17 cellular contexts compared by ENCODE assay signal in genomic region chr2:64641585-64641984, GRCh38. TPM values are rescaled to one million over a fixed set of nuclear protein-coding genes. Genes with fewer than 3 reads are reported as not detected.
DNase-seq lines count a peak whose midpoint lies in the region; ATAC-seq and TF ChIP-seq lines count a peak whose summit lies in the region.
"Had no signal": no experiment of that assay in that cellular context is flagged by ENCODE, and none has a peak within 500 bp of the region (broad histone marks: within the 10 kb centered on the region; RNA-seq: fewer than 3 reads in every experiment).

No MANE protein-coding gene starts in this region.

- no peak overlapping the region for H2AFZ ChIP-seq in mammary epithelial cell (ENCODE audit: low read depth, low read length)
- no peak overlapping the region for H2AFZ ChIP-seq in osteoblast (ENCODE audit: low read length)

- H3K9me3 ChIP-seq in mammary epithelial cell (replicated peaks; ENCODE audit: insufficient read depth, low read length) (no peaks in the 10 kb centered on the region), osteoblast (ENCODE audit: low read depth, low read length) (no peaks in the 10 kb centered on the region), lower lobe of right lung (no peaks in the 10 kb centered on the region), BE2C (no peaks in the 10 kb centered on the region)

- no peak overlapping the region for H3K9ac ChIP-seq in mammary epithelial cell (ENCODE audit: insufficient read depth, low read length)

- no peaks in the 10 kb centered on the region for H3K27me3 ChIP-seq in mammary epithelial cell (ENCODE audit: insufficient read depth, low read length)
- no peaks in the 10 kb centered on the region for H3K27me3 ChIP-seq in osteoblast (ENCODE audit: insufficient read depth, low read length)
- H3K27me3 ChIP-seq in lower lobe of right lung (ENCODE audit: low read depth) = no peaks in the 10 kb centered on the region
- no peaks in the 10 kb centered on the region for H3K27me3 ChIP-seq in BE2C

- no peaks in the 10 kb centered on the region for H4K20me1 ChIP-seq in mammary epithelial cell (ENCODE audit: insufficient read depth, low read length)
- peaks cover 98% of the 10 kb centered on the region for H4K20me1 ChIP-seq in osteoblast (ENCODE audit: insufficient read depth, low read length)

- peak; percentile 53 for DNase-seq in NCI-H82 (lab: John Stamatoyannopoulos, UW)
- DNase-seq in NCI-H82 treated with DMSO at 0.1 percent for 48 hours (lab: John Stamatoyannopoulos, UW; ENCODE audit: unreplicated experiment) = no peak
- DNase-seq in NCI-H69 (lab: John Stamatoyannopoulos, UW) = peak; percentile 48
- DNase-seq in mammary epithelial cell = no peak
- DNase-seq in osteoblast (ENCODE audit: insufficient read length, low spot score, missing footprints) = no peak
- DNase-seq in NCI-H1930 (lab: John Stamatoyannopoulos, UW) = no peak
- no peak for DNase-seq in lower lobe of right lung
- DNase-seq in BE2C = no peak
- DNase-seq: activated CD4-positive, alpha-beta T cell treated with anti-CD3 and anti-CD28 coated beads, Interleukin-2, amount 10 ng/mL, durations not matched to agents 7 days and 5 days; activated T-cell treated with anti-CD3 and anti-CD28 coated beads, Interleukin-2, amount 50 U/mL, for 48 hours; anterior cingulate cortex; Calu3; NCI-H2029 treated with DMSO at 0.1 percent for 48 hours; SIG-M5; T-helper 9 cell had no signal

- H3K4me3 ChIP-seq in mammary epithelial cell (replicated peaks in 1 of 3; ENCODE audit: insufficient read depth in 1 of 3, low read depth in 2 of 3, low read length in 3 of 3) = no peak overlapping the region
- no peak overlapping the region for H3K4me3 ChIP-seq in osteoblast (ENCODE audit: insufficient read depth, low read length)
- H3K4me3 ChIP-seq in lower lobe of right lung = no peak overlapping the region
- H3K4me3 ChIP-seq in BE2C (ENCODE audit: low read depth, low read length) = no peak overlapping the region
- H3K4me3 ChIP-seq: coronary artery had no signal

- H3K4me1 ChIP-seq in mammary epithelial cell (ENCODE audit: insufficient read depth, low read length) (peaks cover 86% of the 10 kb centered on the region), osteoblast (ENCODE audit: insufficient read depth, low read length) (peaks cover 86% of the 10 kb centered on the region), lower lobe of right lung (peaks cover 72% of the 10 kb centered on the region), BE2C (peaks cover 5% of the 10 kb centered on the region)

- ATAC-seq in lower lobe of right lung = no peak

- dilution Hi-C loops in mammary epithelial cell (cut with HindIII; ENCODE audit: low sequenced_read_pairs) = no loop called here

- in situ Hi-C loops in mammary epithelial cell (cut with MboI; ENCODE audit: low sequenced_read_pairs in 2 of 2) = loop anchor here in 1 of 2 donors (5.0 to 10.0 kb wide), 2 partner anchors 47 to 111 kb away; no protein-coding TSS in a partner anchor

- peaks cover 2% of the 10 kb centered on the region for H3K36me3 ChIP-seq in mammary epithelial cell (ENCODE audit: insufficient read depth, low read length)
- peaks cover 26% of the 10 kb centered on the region for H3K36me3 ChIP-seq in osteoblast (ENCODE audit: insufficient read depth, low read length)
- peaks cover under 1% of the 10 kb centered on the region for H3K36me3 ChIP-seq in lower lobe of right lung
- H3K36me3 ChIP-seq in BE2C = no peaks in the 10 kb centered on the region

- no peak for TF ChIP-seq CTCF in mammary epithelial cell (conservative IDR thresholded peaks at IDR 0.05 in 1 of 2, IDR thresholded peaks at IDR 0.05 in 1 of 2; ENCODE audit: extremely low read depth in 1 of 2, insufficient read depth in 1 of 2, low read depth in 1 of 2, low read length in 2 of 2)
- TF ChIP-seq CTCF in osteoblast (IDR thresholded peaks at IDR 0.05; ENCODE audit: extremely low read depth, low read depth, low read length) = no peak
- no peak for TF ChIP-seq CTCF in lower lobe of right lung (IDR thresholded peaks at IDR 0.05)
- TF ChIP-seq CTCF in BE2C (IDR thresholded peaks at IDR 0.05; ENCODE audit: low read depth, low read length) = no peak

- BruUV-seq in mammary epithelial cell (replicated peaks; lab: Mats Ljungman, UMichigan) = no TSS peak

- H3K27ac ChIP-seq in mammary epithelial cell (ENCODE audit: insufficient read depth, low read depth, low read length) (peak overlapping the region; percentile 97), osteoblast (ENCODE audit: low read depth, low read length) (peak overlapping the region; percentile 1), lower lobe of right lung (no peak overlapping the region)
- H3K27ac ChIP-seq: coronary artery, epithelial cell of prostate had no signal

- no peak overlapping the region for H3K4me2 ChIP-seq in mammary epithelial cell (ENCODE audit: insufficient read depth, low read depth, low read length)
- no peak overlapping the region for H3K4me2 ChIP-seq in osteoblast (ENCODE audit: insufficient read depth, low read length)

- WGBS in mammary epithelial cell (ENCODE audit: low coverage, missing lambda C conversion rate) = 93% methylated on average over 10 of the region's 10 CpGs

- intact Hi-C loops in mammary epithelial cell (cut with micrococcal nuclease) = loop anchor here (10.0 kb wide), 1 partner anchor 307 kb away; no protein-coding TSS in a partner anchor
- intact Hi-C loops in lower lobe of right lung (cut with DNase I) = loop anchor here (10.0 kb wide), 1 partner anchor 223 kb away; no protein-coding TSS in a partner anchor

- CTCF ChIA-PET in mammary epithelial cell (lab: Charles Lee; ENCODE audit: low non-redundant PET) = no interaction called here

- H3K79me2 ChIP-seq in mammary epithelial cell (ENCODE audit: insufficient read depth, low read length) = peaks cover 98% of the 10 kb centered on the region
- peaks cover 100% of the 10 kb centered on the region for H3K79me2 ChIP-seq in osteoblast (ENCODE audit: insufficient read depth, low read length)

RNA-seq across cellular contexts. Expression of gene SERTAD2, which starts 12.1 kb away (rescaled TPM):
- total RNA-seq in mammary epithelial cell = 10 to 100 TPM; 16.0 to 24.2 TPM
- polyA plus RNA-seq in mammary epithelial cell = 13.3 TPM
- polyA minus RNA-seq in mammary epithelial cell = 17.2 TPM
- total RNA-seq in osteoblast = 24.6 and 26.5 TPM in 2 replicates
- 20.1 TPM for total RNA-seq in lower lobe of right lung
- 7.0 TPM for polyA plus RNA-seq in BE2C (2012; ENCODE audit: insufficient read depth, insufficient read length, low read depth)

Comparison
In these comparisons a context has a peak if more than half of its experiments do, and no peak if none do; other contexts are left out.
1. DNase-seq: peak in NCI-H82 (single experiment) and NCI-H69 (single experiment); none in NCI-H82 treated with DMSO at 0.1 percent for 48 hours (single experiment), mammary epithelial cell (single experiment), osteoblast (single experiment), NCI-H1930 (0 of 2), lower lobe of right lung (single experiment) and BE2C (single experiment).